1 cellular context compared by ENCODE assay signal in the genomic region with DNA sequence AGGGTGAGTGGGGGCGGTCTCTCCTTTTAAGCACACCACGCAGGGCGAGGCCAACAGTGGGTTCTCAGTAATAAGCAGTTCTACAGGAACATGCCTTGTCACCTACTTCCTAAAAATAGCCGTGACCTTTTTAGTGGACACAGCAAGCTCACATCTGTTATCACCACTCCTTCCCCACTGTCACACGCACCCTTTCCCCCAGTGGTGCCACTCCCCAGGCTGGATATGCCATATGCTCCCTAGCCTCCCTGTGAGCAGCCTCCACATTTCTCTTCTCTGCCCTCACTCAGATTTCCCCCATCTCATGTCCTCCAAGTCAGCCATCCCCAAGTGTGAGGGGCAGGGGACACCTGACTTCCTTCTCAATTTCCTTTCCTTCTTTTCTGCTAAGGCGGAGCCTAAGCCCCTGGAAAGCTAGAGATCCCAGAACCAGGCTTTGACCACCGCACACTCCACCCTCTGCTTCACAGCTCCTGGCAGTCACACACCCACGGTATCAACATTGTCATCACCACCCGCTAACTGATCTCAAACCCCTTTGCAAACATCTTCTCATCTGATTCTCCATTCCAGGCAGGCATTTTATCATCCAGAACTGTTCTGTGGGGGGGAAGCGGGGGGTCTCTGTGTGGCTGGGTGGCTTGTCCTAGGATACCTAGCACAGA.
TF ChIP-seq lines count a peak whose summit lies in the region.

No MANE protein-coding gene starts in this region.

TF ChIP-seq in HepG2, 621 proteins besides CTCF, POLR2A, EP300 and RAD21 (continued from another document):
- TF ChIP-seq, protein P1, sequence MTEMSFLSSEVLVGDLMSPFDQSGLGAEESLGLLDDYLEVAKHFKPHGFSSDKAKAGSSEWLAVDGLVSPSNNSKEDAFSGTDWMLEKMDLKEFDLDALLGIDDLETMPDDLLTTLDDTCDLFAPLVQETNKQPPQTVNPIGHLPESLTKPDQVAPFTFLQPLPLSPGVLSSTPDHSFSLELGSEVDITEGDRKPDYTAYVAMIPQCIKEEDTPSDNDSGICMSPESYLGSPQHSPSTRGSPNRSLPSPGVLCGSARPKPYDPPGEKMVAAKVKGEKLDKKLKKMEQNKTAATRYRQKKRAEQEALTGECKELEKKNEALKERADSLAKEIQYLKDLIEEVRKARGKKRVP (CRISPR knock-in tag; IDR thresholded peaks at IDR 0.05) = no peak
- TF ChIP-seq, protein P2, sequence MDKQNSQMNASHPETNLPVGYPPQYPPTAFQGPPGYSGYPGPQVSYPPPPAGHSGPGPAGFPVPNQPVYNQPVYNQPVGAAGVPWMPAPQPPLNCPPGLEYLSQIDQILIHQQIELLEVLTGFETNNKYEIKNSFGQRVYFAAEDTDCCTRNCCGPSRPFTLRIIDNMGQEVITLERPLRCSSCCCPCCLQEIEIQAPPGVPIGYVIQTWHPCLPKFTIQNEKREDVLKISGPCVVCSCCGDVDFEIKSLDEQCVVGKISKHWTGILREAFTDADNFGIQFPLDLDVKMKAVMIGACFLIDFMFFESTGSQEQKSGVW (CRISPR knock-in tag; IDR thresholded peaks at IDR 0.05; ENCODE audit: borderline replicate concordance) = no peak
- TF ChIP-seq MXD4 (CRISPR knock-in tag; IDR thresholded peaks at IDR 0.05) (no peak), MTF1 (CRISPR knock-in tag; IDR thresholded peaks at IDR 0.05) (no peak), ZNF780A (CRISPR knock-in tag; IDR thresholded peaks at IDR 0.05) (no peak), RAD51 (IDR thresholded peaks at IDR 0.05; ENCODE audit: borderline replicate concordance) (no peak), TRIM24 (CRISPR knock-in tag; IDR thresholded peaks at IDR 0.05) (no peak), PCBP1 (IDR thresholded peaks at IDR 0.05; ENCODE audit: borderline replicate concordance, low read depth, low read length) (no peak), AHR (CRISPR knock-in tag; IDR thresholded peaks at IDR 0.05) (no peak), ZNF614 (CRISPR knock-in tag; IDR thresholded peaks at IDR 0.05; ENCODE audit: borderline replicate concordance) (no peak)
- TF ChIP-seq, protein P3, sequence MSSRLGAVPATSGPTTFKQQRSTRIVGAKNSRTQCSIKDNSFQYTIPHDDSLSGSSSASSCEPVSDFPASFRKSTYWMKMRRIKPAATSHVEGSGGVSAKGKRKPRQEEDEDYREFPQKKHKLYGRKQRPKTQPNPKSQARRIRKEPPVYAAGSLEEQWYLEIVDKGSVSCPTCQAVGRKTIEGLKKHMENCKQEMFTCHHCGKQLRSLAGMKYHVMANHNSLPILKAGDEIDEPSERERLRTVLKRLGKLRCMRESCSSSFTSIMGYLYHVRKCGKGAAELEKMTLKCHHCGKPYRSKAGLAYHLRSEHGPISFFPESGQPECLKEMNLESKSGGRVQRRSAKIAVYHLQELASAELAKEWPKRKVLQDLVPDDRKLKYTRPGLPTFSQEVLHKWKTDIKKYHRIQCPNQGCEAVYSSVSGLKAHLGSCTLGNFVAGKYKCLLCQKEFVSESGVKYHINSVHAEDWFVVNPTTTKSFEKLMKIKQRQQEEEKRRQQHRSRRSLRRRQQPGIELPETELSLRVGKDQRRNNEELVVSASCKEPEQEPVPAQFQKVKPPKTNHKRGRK (CRISPR knock-in tag; IDR thresholded peaks at IDR 0.05) = no peak
